In genomic region chr9:129568560-129569505, GRCh38 we compare ENCODE assay signal across 8 cellular contexts. TPM values are rescaled to one million over a fixed set of nuclear protein-coding genes. Genes with fewer than 3 reads are reported as not detected.
DNase-seq lines count a peak whose midpoint lies in the region; ATAC-seq and TF ChIP-seq lines count a peak whose summit lies in the region.

No MANE protein-coding gene starts in this region.

- peak overlapping the region; percentile 41 for H3K27ac Mint-ChIP-seq in T-helper 1 cell treated with Interleukin-12 subunit alpha and Interleukin-12 subunit beta and Interleukin-4 antibody, amounts not matched to agents 30 μg/mL and 1 μg/mL, for 36 hours
- no peak overlapping the region for H3K27ac Mint-ChIP-seq in activated T-cell treated with anti-CD3 and anti-CD28 coated beads, Interleukin-2, amount 50 U/mL, for 72 hours

- no peak for DNase-seq in T-helper 1 cell
- DNase-seq in activated T-cell treated with anti-CD3 and anti-CD28 coated beads, Interleukin-2, amount 50 U/mL, for 72 hours, result peak in 1 of 2 donors; percentile 28
- DNase-seq in mesenteric fat pad (ENCODE audit: low spot score), result no peak

- H3K27me3 ChIP-seq in gastroesophageal sphincter (no peaks in the 10 kb centered on the region), neutrophil (peaks cover 44% of the 10 kb centered on the region)

- peaks cover 4% of the 10 kb centered on the region for H3K9me3 Mint-ChIP-seq in T-helper 1 cell treated with Interleukin-12 subunit alpha and Interleukin-12 subunit beta and Interleukin-4 antibody, amounts not matched to agents 30 μg/mL and 1 μg/mL, for 36 hours
- peaks cover under 1 to 1% of the 10 kb centered on the region in 2 donors for H3K9me3 Mint-ChIP-seq in activated T-cell treated with anti-CD3 and anti-CD28 coated beads, Interleukin-2, amount 50 U/mL, for 72 hours

- peak; percentile 37 to 43 for ATAC-seq in activated T-cell treated with anti-CD3 and anti-CD28 coated beads, Interleukin-2, amount 50 U/mL, for 72 hours (replicated peaks in 1 of 2)
- ATAC-seq in gastroesophageal sphincter, result peak; percentile 23
- no peak for ATAC-seq in HG03354 (IDR thresholded peaks at IDR 0.05; ENCODE audit: poor library complexity, severe bottlenecking, unreplicated experiment)
- no peak for ATAC-seq in GM21381 (IDR thresholded peaks at IDR 0.05; ENCODE audit: unreplicated experiment)

- H3K36me3 Mint-ChIP-seq in T-helper 1 cell treated with Interleukin-12 subunit alpha and Interleukin-12 subunit beta and Interleukin-4 antibody, amounts not matched to agents 30 μg/mL and 1 μg/mL, for 36 hours (ENCODE audit: low read depth), result peaks cover 4% of the 10 kb centered on the region
- peaks cover 0 to 3% of the 10 kb centered on the region in 2 donors for H3K36me3 Mint-ChIP-seq in activated T-cell treated with anti-CD3 and anti-CD28 coated beads, Interleukin-2, amount 50 U/mL, for 72 hours (ENCODE audit: insufficient read depth in 2 of 2)

- H3K4me3 ChIP-seq in gastroesophageal sphincter (peak overlapping the region; percentile 34 to 71), neutrophil (ENCODE audit: low read depth in 1 of 2, low read length in 1 of 2) (peak overlapping the region; percentile 18 to 50)

- peak overlapping the region; percentile 85 for H3K4me3 Mint-ChIP-seq in T-helper 1 cell treated with Interleukin-12 subunit alpha and Interleukin-12 subunit beta and Interleukin-4 antibody, amounts not matched to agents 30 μg/mL and 1 μg/mL, for 36 hours
- peak overlapping the region; percentile 70 to 82 for H3K4me3 Mint-ChIP-seq in activated T-cell treated with anti-CD3 and anti-CD28 coated beads, Interleukin-2, amount 50 U/mL, for 72 hours

- peaks cover 31% of the 10 kb centered on the region for H3K27me3 Mint-ChIP-seq in T-helper 1 cell treated with Interleukin-12 subunit alpha and Interleukin-12 subunit beta and Interleukin-4 antibody, amounts not matched to agents 30 μg/mL and 1 μg/mL, for 36 hours (ENCODE audit: low read depth)
- peaks cover 25% of the 10 kb centered on the region for H3K27me3 Mint-ChIP-seq in activated T-cell treated with anti-CD3 and anti-CD28 coated beads, Interleukin-2, amount 50 U/mL, for 72 hours (ENCODE audit: low read depth)

- H3K4me1 Mint-ChIP-seq in T-helper 1 cell treated with Interleukin-12 subunit alpha and Interleukin-12 subunit beta and Interleukin-4 antibody, amounts not matched to agents 30 μg/mL and 1 μg/mL, for 36 hours (ENCODE audit: low read depth), result peaks cover 18% of the 10 kb centered on the region
- H3K4me1 Mint-ChIP-seq in activated T-cell treated with anti-CD3 and anti-CD28 coated beads, Interleukin-2, amount 50 U/mL, for 72 hours (ENCODE audit: low read depth), result peaks cover 21% of the 10 kb centered on the region

- no peak for TF ChIP-seq POLR2A in gastroesophageal sphincter (IDR thresholded peaks at IDR 0.05)

- no peak for TF ChIP-seq EP300 in gastroesophageal sphincter (IDR thresholded peaks at IDR 0.05)

- TF ChIP-seq CTCF in gastroesophageal sphincter (IDR thresholded peaks at IDR 0.05) (peak in 1 of 4 experiments; percentile 35), neutrophil (IDR thresholded peaks at IDR 0.05) (no peak)

- H3K36me3 ChIP-seq in gastroesophageal sphincter, result no peaks in the 10 kb centered on the region
- no peaks in the 10 kb centered on the region for H3K36me3 ChIP-seq in neutrophil

- H3K27ac ChIP-seq in gastroesophageal sphincter (peak overlapping the region; percentile 41 to 87 (median 84)), neutrophil (no peak overlapping the region)

- H3K4me1 ChIP-seq in gastroesophageal sphincter (peaks cover 0 to 47% (median 19%) of the 10 kb centered on the region in 3 donors), neutrophil (ENCODE audit: control insufficient read depth in 1 of 2, insufficient read depth in 1 of 2, low read depth in 1 of 2, low read length in 1 of 2) (peaks cover 23 to 31% of the 10 kb centered on the region in 2 experiments)

- 0% methylated on average over 5 of the region's 92 CpGs; no CpG with 5 or more reads in 1 of the 2 donors for WGBS in gastroesophageal sphincter (ENCODE audit: low coverage in 1 of 2), 2 donors

- H3K9me3 ChIP-seq in gastroesophageal sphincter, result no peaks in the 10 kb centered on the region
- H3K9me3 ChIP-seq in neutrophil, result no peaks in the 10 kb centered on the region

RNA-seq across cellular contexts. Expression of gene C9orf50, which starts 52.1 kb away (rescaled TPM):
- under 1 TPM in 1 of 2 donors, not detected in 1; 0.31 TPM for total RNA-seq in activated T-cell treated with anti-CD3 and anti-CD28 coated beads, Interleukin-2, amount 50 U/mL, for 72 hours
- total RNA-seq in gastroesophageal sphincter (under 1 TPM in 1 of 4 donors, not detected in 3; 0.27 TPM), mesenteric fat pad (not detected)

RNA-seq across cellular contexts. Expression of gene NTMT1, which starts 57.1 kb away (rescaled TPM):
- total RNA-seq in activated T-cell treated with anti-CD3 and anti-CD28 coated beads, Interleukin-2, amount 50 U/mL, for 72 hours, result 10 to 100 TPM; 39.3 to 51.9 TPM
- 10 to 100 TPM; 12.8 to 24.0 (median 21.8) TPM for total RNA-seq in gastroesophageal sphincter
- 24.6 TPM for total RNA-seq in mesenteric fat pad

Comparison
In these comparisons a context has a peak if more than half of its experiments do, and no peak if none do; other contexts are left out.
1. ATAC-seq: peak in activated T-cell treated with anti-CD3 and anti-CD28 coated beads, Interleukin-2, amount 50 U/mL, for 72 hours (2 of 2) and gastroesophageal sphincter (single experiment); none in HG03354 (single experiment) and GM21381 (single experiment).